ENCODE assay signal across 2 cellular contexts in genomic region chr2:99862566-99862965, GRCh38.
TF ChIP-seq lines count a peak whose summit lies in the region.

No MANE protein-coding gene starts in this region.

TF ChIP-seq in IMR-90, 13 proteins besides CTCF, POLR2A, EP300 and RAD21:
- TF ChIP-seq MXI1 (IDR thresholded peaks at IDR 0.05; ENCODE audit: borderline replicate concordance, low read depth, low read length), result no peak
- TF ChIP-seq SMC3 (IDR thresholded peaks at IDR 0.05; ENCODE audit: low read depth, low read length), result no peak
- no peak for TF ChIP-seq CEBPB (IDR thresholded peaks at IDR 0.05; ENCODE audit: low read depth, low read length)

TF ChIP-seq in HepG2, 621 proteins besides CTCF, POLR2A, EP300 and RAD21:
- TF ChIP-seq ATF7-NPFF (CRISPR knock-in tag; IDR thresholded peaks at IDR 0.05; ENCODE audit: low read depth), result no peak
- TF ChIP-seq, protein P1, sequence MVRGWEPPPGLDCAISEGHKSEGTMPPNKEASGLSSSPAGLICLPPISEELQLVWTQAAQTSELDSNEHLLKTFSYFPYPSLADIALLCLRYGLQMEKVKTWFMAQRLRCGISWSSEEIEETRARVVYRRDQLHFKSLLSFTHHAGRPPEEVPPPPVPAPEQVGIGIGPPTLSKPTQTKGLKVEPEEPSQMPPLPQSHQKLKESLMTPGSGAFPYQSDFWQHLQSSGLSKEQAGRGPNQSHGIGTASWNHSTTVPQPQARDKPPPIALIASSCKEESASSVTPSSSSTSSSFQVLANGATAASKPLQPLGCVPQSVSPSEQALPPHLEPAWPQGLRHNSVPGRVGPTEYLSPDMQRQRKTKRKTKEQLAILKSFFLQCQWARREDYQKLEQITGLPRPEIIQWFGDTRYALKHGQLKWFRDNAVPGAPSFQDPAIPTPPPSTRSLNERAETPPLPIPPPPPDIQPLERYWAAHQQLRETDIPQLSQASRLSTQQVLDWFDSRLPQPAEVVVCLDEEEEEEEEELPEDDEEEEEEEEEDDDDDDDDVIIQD (CRISPR knock-in tag; IDR thresholded peaks at IDR 0.05; ENCODE audit: low read depth), result no peak
- TF ChIP-seq ZNF674 (CRISPR knock-in tag; IDR thresholded peaks at IDR 0.05; ENCODE audit: low read depth), result no peak
- no peak for TF ChIP-seq ZFP36 (IDR thresholded peaks at IDR 0.05; ENCODE audit: borderline replicate concordance, low read depth, low read length, partially characterized antibody)
- TF ChIP-seq ATF3 (CRISPR knock-in tag; IDR thresholded peaks at IDR 0.05), result no peak
- TF ChIP-seq RORA (CRISPR knock-in tag; IDR thresholded peaks at IDR 0.05), result no peak
- TF ChIP-seq ZNF180 (CRISPR knock-in tag; IDR thresholded peaks at IDR 0.05; ENCODE audit: borderline replicate concordance, low read depth), result no peak
- TF ChIP-seq, protein P2, sequence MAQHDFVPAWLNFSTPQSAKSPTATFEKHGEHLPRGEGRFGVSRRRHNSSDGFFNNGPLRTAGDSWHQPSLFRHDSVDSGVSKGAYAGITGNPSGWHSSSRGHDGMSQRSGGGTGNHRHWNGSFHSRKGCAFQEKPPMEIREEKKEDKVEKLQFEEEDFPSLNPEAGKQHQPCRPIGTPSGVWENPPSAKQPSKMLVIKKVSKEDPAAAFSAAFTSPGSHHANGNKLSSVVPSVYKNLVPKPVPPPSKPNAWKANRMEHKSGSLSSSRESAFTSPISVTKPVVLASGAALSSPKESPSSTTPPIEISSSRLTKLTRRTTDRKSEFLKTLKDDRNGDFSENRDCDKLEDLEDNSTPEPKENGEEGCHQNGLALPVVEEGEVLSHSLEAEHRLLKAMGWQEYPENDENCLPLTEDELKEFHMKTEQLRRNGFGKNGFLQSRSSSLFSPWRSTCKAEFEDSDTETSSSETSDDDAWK (CRISPR knock-in tag; IDR thresholded peaks at IDR 0.05), result no peak
- no peak for TF ChIP-seq ZNF142 (CRISPR knock-in tag; IDR thresholded peaks at IDR 0.05)
- no peak for TF ChIP-seq HNF4A (CRISPR knock-in tag; IDR thresholded peaks at IDR 0.05)
- TF ChIP-seq IRX3 (CRISPR knock-in tag; IDR thresholded peaks at IDR 0.05; ENCODE audit: borderline replicate concordance, low read depth), result no peak
- no peak for TF ChIP-seq PHF20 (CRISPR knock-in tag; IDR thresholded peaks at IDR 0.05)
- no peak for TF ChIP-seq HCFC1 (IDR thresholded peaks at IDR 0.05; ENCODE audit: low read depth, low read length)
